8 cellular contexts compared by ENCODE assay signal in the genomic region with DNA sequence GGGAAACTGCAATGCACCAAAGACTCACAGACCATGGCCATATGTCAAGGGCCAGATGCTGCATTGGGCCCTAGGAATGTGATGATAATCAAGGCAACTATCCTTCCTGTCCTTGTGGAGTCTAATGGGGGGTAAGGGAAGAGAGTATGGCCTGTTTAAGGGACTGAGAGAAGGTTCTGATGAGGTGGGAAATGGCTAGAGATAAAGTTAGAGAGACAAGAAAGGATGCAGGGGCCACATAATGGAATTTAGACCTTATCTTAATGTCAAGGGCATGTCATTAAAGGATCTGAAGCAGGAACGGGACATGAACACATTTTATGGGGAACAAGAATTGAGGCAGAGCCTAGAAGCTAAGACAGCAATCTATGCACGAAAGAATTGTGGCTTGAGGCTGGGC.
"Had no signal": no experiment of that assay in that cellular context is flagged by ENCODE, and none has a peak within 500 bp of the region (broad histone marks: within the 10 kb centered on the region; RNA-seq: fewer than 3 reads in every experiment).

No MANE protein-coding gene starts in this region.

- H3K4me3 ChIP-seq: GM23248 had no signal

- H3K9ac ChIP-seq: GM23248 had no signal

- H3K4me1 Mint-ChIP-seq: IgD-negative memory B cell had no signal

- H3K4me3 Mint-ChIP-seq: H9, IgD-negative memory B cell had no signal

- DNase-seq: GM23248, GOT3, H9, HCEC 1CT, KBM-7 had no signal

- H3K27ac ChIP-seq: GM23248, HL-60 had no signal

- H2AFZ ChIP-seq: GM23248 had no signal

- H3K27ac Mint-ChIP-seq: H9, IgD-negative memory B cell had no signal

- H3K9me3 Mint-ChIP-seq: H9, IgD-negative memory B cell had no signal

- ATAC-seq: HepG2 had no signal
